11 cellular contexts compared by ENCODE assay signal in genomic region chr5:171600736-171601265, GRCh38.
DNase-seq lines count a peak whose midpoint lies in the region; ATAC-seq and TF ChIP-seq lines count a peak whose summit lies in the region.
"Had no signal": no experiment of that assay in that cellular context is flagged by ENCODE, and none has a peak within 500 bp of the region (broad histone marks: within the 10 kb centered on the region; RNA-seq: fewer than 3 reads in every experiment).

No MANE protein-coding gene starts in this region.

- no peak for TF ChIP-seq POLR2A in transverse colon (IDR thresholded peaks at IDR 0.05)

- H3K27me3 ChIP-seq in MG63 (no peaks in the 10 kb centered on the region), psoas muscle (ENCODE audit: insufficient read depth in 3 of 3, low read length in 2 of 3) (peaks cover 0 to 21% (median 6%) of the 10 kb centered on the region in 3 donors), transverse colon (no peaks in the 10 kb centered on the region)

- H3K4me3 Mint-ChIP-seq in dendritic cell treated with granulocyte-macrophage colony-stimulating factor and Interleukin-4, amounts not matched to agents 40 ng/mL and 50 ng/mL, for 4 days, result peak overlapping the region; percentile 33

- no peak for TF ChIP-seq EP300 in transverse colon (IDR thresholded peaks at IDR 0.05; ENCODE audit: low read depth)

- no peaks in the 10 kb centered on the region for H3K9me3 Mint-ChIP-seq in dendritic cell treated with granulocyte-macrophage colony-stimulating factor and Interleukin-4, amounts not matched to agents 40 ng/mL and 50 ng/mL, for 4 days

- no peak for TF ChIP-seq CTCF in psoas muscle (IDR thresholded peaks at IDR 0.05)
- no peak for TF ChIP-seq CTCF in transverse colon (IDR thresholded peaks at IDR 0.05)

- intact Hi-C loops in dendritic cell treated with granulocyte-macrophage colony-stimulating factor and Interleukin-4, amounts not matched to agents 40 ng/mL and 50 ng/mL, for 4 days (cut with micrococcal nuclease), result no loop called here
- intact Hi-C loops in psoas muscle (cut with DNase I), result no loop called here
- intact Hi-C loops in transverse colon (cut with DNase I; ENCODE audit: low total_unique reads), result no loop called here

- H3K36me3 ChIP-seq in MG63 (no peaks in the 10 kb centered on the region), psoas muscle (ENCODE audit: insufficient read depth in 1 of 2, low read depth in 1 of 2) (no peaks in the 10 kb centered on the region), transverse colon (no peaks in the 10 kb centered on the region)

- in situ Hi-C loops in transverse colon (cut with MboI; ENCODE audit: low pct_ligation_motif_present in 1 of 4, low pct_unique_long_range_greater_than_20kb in 1 of 4, low sequenced_read_pairs in 3 of 4), result no loop called here

- no peak for ATAC-seq in psoas muscle

- WGBS in psoas muscle, 3 donors, result 38 to 48% (median 38%) methylated on average over 8 of the region's 8 CpGs
- 10 to 18% methylated on average over 2 to 7 of the region's 8 CpGs for WGBS in transverse colon (ENCODE audit: low coverage in 1 of 2), 2 donors

- no peaks in the 10 kb centered on the region for H3K27me3 Mint-ChIP-seq in dendritic cell treated with granulocyte-macrophage colony-stimulating factor and Interleukin-4, amounts not matched to agents 40 ng/mL and 50 ng/mL, for 4 days

- H3K27ac ChIP-seq in psoas muscle (no peak overlapping the region), transverse colon (no peak overlapping the region)

- H3K27ac Mint-ChIP-seq in dendritic cell treated with granulocyte-macrophage colony-stimulating factor and Interleukin-4, amounts not matched to agents 40 ng/mL and 50 ng/mL, for 4 days, result peak overlapping the region; percentile 35

- H3K9me3 ChIP-seq in MG63 (peaks cover 18% of the 10 kb centered on the region), psoas muscle (peaks cover 3% of the 10 kb centered on the region), transverse colon (no peaks in the 10 kb centered on the region)

- H3K4me1 Mint-ChIP-seq in dendritic cell treated with granulocyte-macrophage colony-stimulating factor and Interleukin-4, amounts not matched to agents 40 ng/mL and 50 ng/mL, for 4 days (ENCODE audit: low read depth), result peaks cover 25% of the 10 kb centered on the region

- no peaks in the 10 kb centered on the region for H3K36me3 Mint-ChIP-seq in dendritic cell treated with granulocyte-macrophage colony-stimulating factor and Interleukin-4, amounts not matched to agents 40 ng/mL and 50 ng/mL, for 4 days (ENCODE audit: low read depth)

- peak; percentile 51 for DNase-seq in GF-D8 (lab: John Stamatoyannopoulos, UW)
- peak; percentile 43 for DNase-seq in MG63
- peak; percentile 43 to 59 for DNase-seq in psoas muscle
- DNase-seq in germinal center (ENCODE audit: low spot score), result no peak
- DNase-seq in transverse colon, result no peak
- no peak for DNase-seq in COR-L47 (lab: John Stamatoyannopoulos, UW)
- DNase-seq: effector CD4-positive, alpha-beta T cell; NCI-H1694 treated with DMSO at 0.1 percent for 48 hours; NK-92 treated with Interleukin-12 subunit alpha and Interleukin-12 subunit beta, amount 100 ng/mL, for 24 hours; stimulated activated naive CD4-positive, alpha-beta T cell treated with Interleukin-2 at 50 U/mL for 16 hours had no signal

- H3K4me3 ChIP-seq in MG63 (no peak overlapping the region), psoas muscle (no peak overlapping the region), transverse colon (no peak overlapping the region)

- H3K4me1 ChIP-seq in psoas muscle (no peaks in the 10 kb centered on the region), transverse colon (no peaks in the 10 kb centered on the region)

Comparison
In these comparisons a context has a peak if more than half of its experiments do, and no peak if none do; other contexts are left out.
1. DNase-seq: peak in GF-D8 (single experiment), MG63 (single experiment) and psoas muscle (2 of 2); none in germinal center (single experiment), transverse colon (single experiment) and COR-L47 (single experiment).